In the genomic region with DNA sequence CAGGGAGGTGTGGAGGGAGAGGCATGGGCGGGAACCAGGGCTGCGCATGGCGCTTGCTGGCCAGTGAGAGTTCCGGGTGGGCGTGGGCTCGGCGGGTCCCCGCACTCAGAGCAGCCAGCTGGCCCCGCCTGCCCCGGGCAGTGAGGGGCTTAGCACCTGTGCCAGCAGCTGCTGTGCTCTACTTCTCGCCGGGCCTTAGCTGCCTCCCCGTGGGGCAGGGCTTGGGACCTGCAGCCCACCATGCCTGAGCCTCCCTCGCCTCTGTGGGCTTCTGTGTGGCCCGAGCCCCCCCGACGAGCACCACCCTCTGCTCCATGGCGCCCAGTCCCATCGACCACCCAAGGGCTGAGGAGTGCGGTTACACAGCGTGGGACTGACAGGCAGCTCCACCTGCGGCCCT, we compare ENCODE assay signal across 8 cellular contexts.
"Had no signal": no experiment of that assay in that cellular context is flagged by ENCODE, and none has a peak within 500 bp of the region (broad histone marks: within the 10 kb centered on the region; RNA-seq: fewer than 3 reads in every experiment).

No MANE protein-coding gene starts in this region.

- H3K27ac ChIP-seq: GM23248 had no signal

- H3K9ac ChIP-seq: GM23248 had no signal

- H2AFZ ChIP-seq: GM23248, GM23338 had no signal

- H3K9me3 ChIP-seq: HAP-1 had no signal

- DNase-seq: GM23248, GOT3, H7, H9, HCEC 1CT, HFFc6 had no signal

- H3K27ac Mint-ChIP-seq: GM23338, H9, HFFc6 had no signal

- H3K4me3 ChIP-seq: GM23248, GM23338, HAP-1 had no signal

- H3K4me1 ChIP-seq: HAP-1 had no signal

- H3K36me3 ChIP-seq: HAP-1 had no signal

- H3K4me2 ChIP-seq: GM23338 had no signal

- H3K4me3 Mint-ChIP-seq: GM23338, H9, HFFc6 had no signal
